In genomic region chr9:130473009-130473408, GRCh38 we compare ENCODE assay signal across 34 cellular contexts.
"Had no signal": no experiment of that assay in that cellular context is flagged by ENCODE, and none has a peak within 500 bp of the region (broad histone marks: within the 10 kb centered on the region; RNA-seq: fewer than 3 reads in every experiment).

No MANE protein-coding gene starts in this region.

- H3K27ac Mint-ChIP-seq: activated CD4-positive, alpha-beta memory T cell treated with anti-CD3 and anti-CD28 coated beads, Interleukin-2, amount 10 ng/mL, durations not matched to agents 7 days and 5 days; activated CD8-positive, alpha-beta memory T cell treated with anti-CD3 and anti-CD28 coated beads, Interleukin-2, amount 10 ng/mL, durations not matched to agents 7 days and 5 days; activated naive CD4-positive, alpha-beta T cell treated with anti-CD3 and anti-CD28 coated beads, Interleukin-2, amount 10 ng/mL, durations not matched to agents 7 days and 5 days; activated naive CD8-positive, alpha-beta T cell; activated naive CD8-positive, alpha-beta T cell treated with anti-CD3 and anti-CD28 coated beads, Interleukin-2, amount 50 U/mL, for 24 hours; T-helper 1 cell treated with Interleukin-12 subunit alpha and Interleukin-12 subunit beta and Interleukin-4 antibody, amounts not matched to agents 30 μg/mL and 1 μg/mL, for 36 hours; T-helper 2 cell treated with Interferon-gamma antibody and Interleukin-4, amounts not matched to agents 5 μg/mL and 100 μg/mL, for 36 hours had no signal

- H3K9me3 Mint-ChIP-seq: activated CD4-positive, alpha-beta memory T cell treated with anti-CD3 and anti-CD28 coated beads, Interleukin-2, amount 10 ng/mL, durations not matched to agents 7 days and 5 days; activated naive CD4-positive, alpha-beta T cell treated with anti-CD3 and anti-CD28 coated beads, Interleukin-2, amount 10 ng/mL, durations not matched to agents 7 days and 5 days; activated naive CD8-positive, alpha-beta T cell treated with anti-CD3 and anti-CD28 coated beads, Interleukin-2, amount 50 U/mL, for 24 hours; T-helper 1 cell treated with Interleukin-12 subunit alpha and Interleukin-12 subunit beta and Interleukin-4 antibody, amounts not matched to agents 30 μg/mL and 1 μg/mL, for 36 hours; T-helper 2 cell treated with Interferon-gamma antibody and Interleukin-4, amounts not matched to agents 5 μg/mL and 100 μg/mL, for 36 hours had no signal

- H3K36me3 Mint-ChIP-seq: activated CD8-positive, alpha-beta memory T cell treated with anti-CD3 and anti-CD28 coated beads, Interleukin-2, amount 10 ng/mL, durations not matched to agents 7 days and 5 days; activated naive CD4-positive, alpha-beta T cell treated with anti-CD3 and anti-CD28 coated beads, Interleukin-2, amount 10 ng/mL, durations not matched to agents 7 days and 5 days; activated naive CD8-positive, alpha-beta T cell; brain had no signal

- H3K4me3 Mint-ChIP-seq: activated CD4-positive, alpha-beta memory T cell treated with anti-CD3 and anti-CD28 coated beads, Interleukin-2, amount 10 ng/mL, durations not matched to agents 7 days and 5 days; activated CD8-positive, alpha-beta memory T cell treated with anti-CD3 and anti-CD28 coated beads, Interleukin-2, amount 10 ng/mL, durations not matched to agents 7 days and 5 days; activated naive CD4-positive, alpha-beta T cell treated with anti-CD3 and anti-CD28 coated beads, Interleukin-2, amount 10 ng/mL, durations not matched to agents 7 days and 5 days; activated naive CD8-positive, alpha-beta T cell; activated naive CD8-positive, alpha-beta T cell treated with anti-CD3 and anti-CD28 coated beads, Interleukin-2, amount 50 U/mL, for 24 hours; T-helper 1 cell treated with Interleukin-12 subunit alpha and Interleukin-12 subunit beta and Interleukin-4 antibody, amounts not matched to agents 30 μg/mL and 1 μg/mL, for 36 hours; T-helper 2 cell treated with Interferon-gamma antibody and Interleukin-4, amounts not matched to agents 5 μg/mL and 100 μg/mL, for 36 hours had no signal

- ATAC-seq: activated CD8-positive, alpha-beta memory T cell treated with anti-CD3 and anti-CD28 coated beads, Interleukin-2, amount 10 ng/mL, durations not matched to agents 7 days and 5 days; activated naive CD8-positive, alpha-beta T cell treated with anti-CD3 and anti-CD28 coated beads, Interleukin-2, amount 50 U/mL, for 24 hours had no signal

- DNase-seq: activated CD4-positive, alpha-beta memory T cell treated with anti-CD3 and anti-CD28 coated beads, Interleukin-2, amount 10 ng/mL, durations not matched to agents 7 days and 5 days; activated CD4-positive, alpha-beta T cell treated with anti-CD3 and anti-CD28 coated beads for 1 hour; activated CD4-positive, alpha-beta T cell treated with anti-CD3 and anti-CD28 coated beads for 48 hours; activated CD4-positive, CD25-positive, alpha-beta regulatory T cell; activated CD8-positive, alpha-beta memory T cell treated with anti-CD3 and anti-CD28 coated beads for 24 hours; activated CD8-positive, alpha-beta memory T cell treated with anti-CD3 and anti-CD28 coated beads, Interleukin-2, amount 10 ng/mL, durations not matched to agents 7 days and 5 days; activated CD8-positive, alpha-beta memory T cell treated with anti-CD3 and anti-CD28 coated beads, Interleukin-2, amount 50 U/mL, for 48 hours; activated effector memory CD4-positive, alpha-beta T cell treated with Interleukin-2 at 50 U/mL for 16 hours; activated naive CD4-positive, alpha-beta T cell treated with anti-CD3 and anti-CD28 coated beads, Interleukin-2, amount 10 ng/mL, durations not matched to agents 7 days and 5 days; activated naive CD8-positive, alpha-beta T cell treated with anti-CD3 and anti-CD28 coated beads, Interleukin-2, amount 50 U/mL, for 24 hours; activated T-cell treated with anti-CD3 and anti-CD28 coated beads, Interleukin-2, amount 50 U/mL, for 48 hours; anterior cingulate cortex; caudate nucleus; cerebellar nuclear complex; MM.1S; NCI-H1092 treated with DMSO at 0.1 percent for 48 hours; NCI-H1417; NCI-H187; NCI-H2029 treated with DMSO at 0.1 percent for 48 hours; NCI-H2107; NCI-H226; NCI-H524 treated with DMSO at 0.1 percent for 48 hours; NK-92 treated with Interleukin-12 subunit alpha and Interleukin-12 subunit beta, amount 100 ng/mL, for 24 hours; OCI-M1; SHP77; SK-N-SH had no signal

- H3K36me3 ChIP-seq: SJSA1 had no signal

- H3K4me2 ChIP-seq: KMS-11, SK-N-SH had no signal

- H3K4me3 ChIP-seq: SJSA1 had no signal

- H3K9me3 ChIP-seq: SJSA1, SK-N-SH had no signal

- H3K4me1 ChIP-seq: SJSA1 had no signal

- FAIRE-seq: bronchial epithelial cell, colon had no signal

- H3K4me1 Mint-ChIP-seq: activated CD4-positive, alpha-beta memory T cell treated with anti-CD3 and anti-CD28 coated beads, Interleukin-2, amount 10 ng/mL, durations not matched to agents 7 days and 5 days; activated CD8-positive, alpha-beta memory T cell treated with anti-CD3 and anti-CD28 coated beads, Interleukin-2, amount 10 ng/mL, durations not matched to agents 7 days and 5 days; activated naive CD4-positive, alpha-beta T cell treated with anti-CD3 and anti-CD28 coated beads, Interleukin-2, amount 10 ng/mL, durations not matched to agents 7 days and 5 days; activated naive CD8-positive, alpha-beta T cell treated with anti-CD3 and anti-CD28 coated beads, Interleukin-2, amount 50 U/mL, for 24 hours had no signal

- H3K9ac ChIP-seq: KMS-11, SK-N-SH had no signal

- H3K27me3 ChIP-seq: SJSA1 had no signal

- H3K9me2 ChIP-seq: SK-N-SH had no signal

- H3K27ac ChIP-seq: KMS-11, SJSA1 had no signal
